In the genomic region with DNA sequence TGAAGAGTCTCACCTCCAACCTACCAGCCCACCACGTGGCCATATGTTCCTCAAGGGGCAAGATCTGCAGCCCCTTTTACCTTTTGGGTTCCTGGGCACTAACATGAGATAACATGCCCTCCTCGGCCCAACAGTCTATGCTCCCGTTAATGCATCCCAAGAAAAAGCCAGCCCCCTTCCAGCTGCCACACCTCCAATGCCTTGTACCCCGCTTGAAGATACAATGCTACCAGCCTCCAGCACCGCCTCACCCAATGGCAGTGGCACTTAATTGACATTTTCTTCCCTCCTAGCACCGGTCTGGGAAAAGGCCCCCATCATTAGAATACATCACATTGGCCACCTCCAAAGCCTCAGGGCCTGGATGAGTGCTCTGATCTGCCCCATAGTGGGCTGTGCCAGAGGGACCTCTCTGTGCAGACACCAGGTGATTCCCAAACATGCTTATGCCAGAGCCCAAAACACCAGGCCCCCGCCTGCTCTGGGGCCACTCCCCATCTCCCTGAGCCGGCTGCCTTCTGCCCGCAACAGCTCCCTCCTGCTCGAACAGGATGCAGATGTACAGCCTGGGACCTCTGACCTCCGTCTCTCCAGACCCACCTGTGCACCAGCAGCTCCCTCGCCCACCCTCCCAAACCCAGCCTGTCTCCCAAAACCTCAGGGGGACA, we compare ENCODE assay signal across 11 cellular contexts.
"Had no signal": no experiment of that assay in that cellular context is flagged by ENCODE, and none has a peak within 500 bp of the region (broad histone marks: within the 10 kb centered on the region; RNA-seq: fewer than 3 reads in every experiment).

No MANE protein-coding gene starts in this region.

- H3K4me3 ChIP-seq: coronary artery, gastrocnemius medialis, upper lobe of left lung had no signal

- H3K36me3 ChIP-seq: gastrocnemius medialis had no signal

- H3K27me3 ChIP-seq: gastrocnemius medialis, upper lobe of left lung had no signal

- H3K27ac ChIP-seq: coronary artery, gastrocnemius medialis, upper lobe of left lung had no signal

- ATAC-seq: gastrocnemius medialis had no signal

- H3K9me3 ChIP-seq: gastrocnemius medialis, upper lobe of left lung had no signal

- DNase-seq: activated CD4-positive, alpha-beta T cell treated with anti-CD3 and anti-CD28 coated beads, Interleukin-2, amount 50 U/mL, for 4 hours; activated CD4-positive, CD25-positive, alpha-beta regulatory T cell; activated gamma-delta T cell; activated T-cell treated with anti-CD3 and anti-CD28 coated beads, Interleukin-2, amount 50 U/mL, for 48 hours; effector CD8-positive, alpha-beta T cell; nucleus accumbens; stimulated activated CD4-positive, alpha-beta T cell treated with anti-CD3 and anti-CD28 coated beads, Interleukin-12 subunit alpha, Interleukin-12 subunit beta, amount 100 ng/mL, for 4 hours; stimulated activated naive CD4-positive, alpha-beta T cell treated with Interleukin-2 at 50 U/mL for 16 hours; upper lobe of left lung had no signal
